7 cellular contexts compared by ENCODE assay signal in genomic region chr15:85555875-85556617, GRCh38.
DNase-seq lines count a peak whose midpoint lies in the region; ATAC-seq lines count a peak whose summit lies in the region.

No MANE protein-coding gene starts in this region.

- H3K9me3 Mint-ChIP-seq in natural killer cell treated with Interleukin-12 subunit alpha and Interleukin-12 subunit beta and Interleukin-15 and Interleukin-18, amount 100 ng/mL, for 72 hours = no peaks in the 10 kb centered on the region

- no peaks in the 10 kb centered on the region for H3K27me3 Mint-ChIP-seq in natural killer cell treated with Interleukin-12 subunit alpha and Interleukin-12 subunit beta and Interleukin-15 and Interleukin-18, amount 100 ng/mL, for 72 hours

- H3K4me3 Mint-ChIP-seq in natural killer cell treated with Interleukin-12 subunit alpha and Interleukin-12 subunit beta and Interleukin-15 and Interleukin-18, amount 100 ng/mL, for 72 hours = peak overlapping the region; percentile 67

- H3K4me1 Mint-ChIP-seq in natural killer cell treated with Interleukin-12 subunit alpha and Interleukin-12 subunit beta and Interleukin-15 and Interleukin-18, amount 100 ng/mL, for 72 hours (ENCODE audit: low read depth in 2 of 2) = peaks cover 36 to 58% of the 10 kb centered on the region in 2 donors

- H3K36me3 Mint-ChIP-seq in natural killer cell treated with Interleukin-12 subunit alpha and Interleukin-12 subunit beta and Interleukin-15 and Interleukin-18, amount 100 ng/mL, for 72 hours = no peaks in the 10 kb centered on the region

- ATAC-seq in GM18909 (IDR thresholded peaks at IDR 0.05; ENCODE audit: poor library complexity, unreplicated experiment) (peak; percentile 78), GM21825 (IDR thresholded peaks at IDR 0.05; ENCODE audit: unreplicated experiment) (peak; percentile 65), HG03565 (IDR thresholded peaks at IDR 0.05; ENCODE audit: unreplicated experiment) (peak; percentile 64)
- ATAC-seq in natural killer cell treated with Interleukin-12 subunit alpha and Interleukin-12 subunit beta and Interleukin-15 and Interleukin-18, amount 100 ng/mL, for 72 hours = no peak

- H3K27ac Mint-ChIP-seq in natural killer cell treated with Interleukin-12 subunit alpha and Interleukin-12 subunit beta and Interleukin-15 and Interleukin-18, amount 100 ng/mL, for 72 hours = peak overlapping the region; percentile 43 to 73

- no peak for DNase-seq in natural killer cell treated with Interleukin-12 subunit alpha and Interleukin-12 subunit beta and Interleukin-15 and Interleukin-18, amount 100 ng/mL, for 72 hours (ENCODE audit: low spot score)
- DNase-seq in GM19240 (ENCODE audit: insufficient read length, low spot score) (no peak), GM03348 (ENCODE audit: low spot score) (no peak), HuH-7.5 (ENCODE audit: low spot score) (no peak)

Comparison
In these comparisons a context has a peak if more than half of its experiments do, and no peak if none do; other contexts are left out.
1. ATAC-seq: peak in GM18909 (single experiment), GM21825 (single experiment) and HG03565 (single experiment); none in natural killer cell treated with Interleukin-12 subunit alpha and Interleukin-12 subunit beta and Interleukin-15 and Interleukin-18, amount 100 ng/mL, for 72 hours (0 of 2).